19 cellular contexts compared by ENCODE assay signal in the genomic region with DNA sequence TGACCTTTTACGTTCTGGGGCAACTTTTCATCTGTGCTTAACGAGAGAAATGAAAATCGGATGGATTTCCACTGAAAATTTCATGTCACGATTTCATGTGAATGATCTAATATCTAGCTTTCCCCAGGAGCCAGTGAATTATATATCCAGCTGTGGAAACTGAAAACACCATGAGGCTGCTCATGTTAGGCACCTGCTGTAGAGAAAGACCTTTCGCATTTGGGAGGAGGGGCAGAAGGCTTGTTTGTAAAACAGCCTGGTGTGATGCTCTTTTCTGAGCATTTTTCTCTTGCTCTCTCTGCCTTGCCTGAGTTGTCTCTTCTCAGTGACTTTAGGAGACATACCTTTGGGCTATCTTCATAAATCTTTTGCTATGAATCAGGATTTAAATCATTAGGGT.
"Had no signal": no experiment of that assay in that cellular context is flagged by ENCODE, and none has a peak within 500 bp of the region (broad histone marks: within the 10 kb centered on the region; RNA-seq: fewer than 3 reads in every experiment).

No MANE protein-coding gene starts in this region.

- H3K4me1 ChIP-seq: colonic mucosa had no signal

- ATAC-seq: activated CD8-positive, alpha-beta T cell treated with anti-CD3 and anti-CD28 coated beads for 36 hours; left lobe of liver; naive thymus-derived CD8-positive, alpha-beta T cell had no signal

- H3K36me3 Mint-ChIP-seq: naive thymus-derived CD8-positive, alpha-beta T cell had no signal

- H3K36me3 ChIP-seq: brain microvascular endothelial cell, colonic mucosa had no signal

- H3K27ac ChIP-seq: brain microvascular endothelial cell, colonic mucosa, epithelial cell of prostate had no signal

- H3K27me3 ChIP-seq: brain microvascular endothelial cell, colonic mucosa had no signal

- H3K27ac Mint-ChIP-seq: activated B cell treated with CpG ODN at 0.5 μM for 24 hours; activated CD8-positive, alpha-beta T cell treated with anti-CD3 and anti-CD28 coated beads for 36 hours; activated naive CD4-positive, alpha-beta T cell treated with anti-CD3 and anti-CD28 coated beads for 36 hours; activated T-cell treated with anti-CD3 and anti-CD28 coated beads, Interleukin-2, amount 50 U/mL, for 24 hours; endodermal cell; naive thymus-derived CD8-positive, alpha-beta T cell; stimulated activated naive CD8-positive, alpha-beta T cell treated with anti-CD3 and anti-CD28 coated beads, Interleukin-15, Interleukin-2, amounts not matched to agents 100 ng/mL and 50 ng/mL, for 24 hours; T-helper 2 cell treated with Interferon-gamma antibody and Interleukin-4, amounts not matched to agents 5 μg/mL and 100 μg/mL, for 36 hours had no signal

- H3K9me3 Mint-ChIP-seq: activated B cell treated with CpG ODN at 0.5 μM for 24 hours; activated CD8-positive, alpha-beta T cell treated with anti-CD3 and anti-CD28 coated beads for 36 hours; activated naive CD4-positive, alpha-beta T cell treated with anti-CD3 and anti-CD28 coated beads for 36 hours; activated T-cell treated with anti-CD3 and anti-CD28 coated beads, Interleukin-2, amount 50 U/mL, for 24 hours; central memory CD8-positive, alpha-beta T cell; endodermal cell; naive thymus-derived CD8-positive, alpha-beta T cell; stimulated activated naive CD8-positive, alpha-beta T cell treated with anti-CD3 and anti-CD28 coated beads, Interleukin-15, Interleukin-2, amounts not matched to agents 100 ng/mL and 50 ng/mL, for 24 hours; T-helper 2 cell treated with Interferon-gamma antibody and Interleukin-4, amounts not matched to agents 5 μg/mL and 100 μg/mL, for 36 hours had no signal

- H3K4me1 Mint-ChIP-seq: central memory CD8-positive, alpha-beta T cell; naive thymus-derived CD8-positive, alpha-beta T cell had no signal

- H3K9me3 ChIP-seq: colonic mucosa, SK-N-SH had no signal

- DNase-seq: activated B cell treated with CpG ODN at 0.5 μM for 24 hours; activated CD4-positive, alpha-beta T cell treated with anti-CD3 and anti-CD28 coated beads for 48 hours; activated CD8-positive, alpha-beta T cell treated with anti-CD3 and anti-CD28 coated beads for 36 hours; activated naive CD4-positive, alpha-beta T cell treated with anti-CD3 and anti-CD28 coated beads for 36 hours; activated T-cell treated with anti-CD3 and anti-CD28 coated beads, Interleukin-2, amount 50 U/mL, for 24 hours; brain microvascular endothelial cell; colonic mucosa; endodermal cell; foreskin melanocyte; glutamatergic neuron; mesendoderm; naive thymus-derived CD8-positive, alpha-beta T cell; retina; SK-N-SH had no signal

- H3K4me3 ChIP-seq: colonic mucosa had no signal

- H3K4me3 Mint-ChIP-seq: activated B cell treated with CpG ODN at 0.5 μM for 24 hours; activated CD8-positive, alpha-beta T cell treated with anti-CD3 and anti-CD28 coated beads for 36 hours; activated naive CD4-positive, alpha-beta T cell treated with anti-CD3 and anti-CD28 coated beads for 36 hours; activated T-cell treated with anti-CD3 and anti-CD28 coated beads, Interleukin-2, amount 50 U/mL, for 24 hours; central memory CD8-positive, alpha-beta T cell; endodermal cell; naive thymus-derived CD8-positive, alpha-beta T cell; stimulated activated naive CD8-positive, alpha-beta T cell treated with anti-CD3 and anti-CD28 coated beads, Interleukin-15, Interleukin-2, amounts not matched to agents 100 ng/mL and 50 ng/mL, for 24 hours; T-helper 2 cell treated with Interferon-gamma antibody and Interleukin-4, amounts not matched to agents 5 μg/mL and 100 μg/mL, for 36 hours had no signal
